ENCODE assay signal across 1 cellular context in genomic region chr7:44231088-44231487, GRCh38.
TF ChIP-seq lines count a peak whose summit lies in the region.

No MANE protein-coding gene starts in this region.

TF ChIP-seq in HCT116, 20 proteins besides CTCF, POLR2A, EP300 and RAD21 (continued from another document):
- TF ChIP-seq ZBTB33 (IDR thresholded peaks at IDR 0.05; ENCODE audit: extremely low read depth, insufficient replicate concordance, low read length): no peak
- TF ChIP-seq, protein P1, sequence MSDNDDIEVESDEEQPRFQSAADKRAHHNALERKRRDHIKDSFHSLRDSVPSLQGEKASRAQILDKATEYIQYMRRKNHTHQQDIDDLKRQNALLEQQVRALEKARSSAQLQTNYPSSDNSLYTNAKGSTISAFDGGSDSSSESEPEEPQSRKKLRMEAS (IDR thresholded peaks at IDR 0.05): no peak
- no peak for TF ChIP-seq TCF7L2 (IDR thresholded peaks at IDR 0.05; ENCODE audit: borderline replicate concordance, extremely low read depth, insufficient read depth, insufficient read length)
- TF ChIP-seq CBX3 (IDR thresholded peaks at IDR 0.05; ENCODE audit: low read depth): no peak
- TF ChIP-seq EZH2 (IDR thresholded peaks at IDR 0.05): no peak
- no peak for TF ChIP-seq YY1 (IDR thresholded peaks at IDR 0.05; ENCODE audit: extremely low read depth, insufficient replicate concordance, low read depth, low read length)
- TF ChIP-seq CEBPB (IDR thresholded peaks at IDR 0.05; ENCODE audit: low read depth): no peak
- no peak for TF ChIP-seq POLR2AphosphoS5 (IDR thresholded peaks at IDR 0.05; ENCODE audit: low read depth, low read length)
- no peak for TF ChIP-seq ELF1 (IDR thresholded peaks at IDR 0.05; ENCODE audit: borderline replicate concordance, low read depth)
- TF ChIP-seq ZNF274 (IDR thresholded peaks at IDR 0.05; ENCODE audit: low read depth, low read length): no peak
- TF ChIP-seq SIN3A (IDR thresholded peaks at IDR 0.05; ENCODE audit: low read depth): no peak
- TF ChIP-seq EGR1 (IDR thresholded peaks at IDR 0.05; ENCODE audit: low read depth): no peak
- TF ChIP-seq EZH2phosphoT487 (IDR thresholded peaks at IDR 0.05; ENCODE audit: borderline replicate concordance): no peak
- TF ChIP-seq SP1 (IDR thresholded peaks at IDR 0.05; ENCODE audit: low read depth): no peak
- TF ChIP-seq FOSL1 (IDR thresholded peaks at IDR 0.05; ENCODE audit: low read depth): no peak
